In genomic region chr10:28497313-28498126, GRCh38 we compare ENCODE assay signal across 23 cellular contexts.
"Had no signal": no experiment of that assay in that cellular context is flagged by ENCODE, and none has a peak within 500 bp of the region (broad histone marks: within the 10 kb centered on the region; RNA-seq: fewer than 3 reads in every experiment).

No MANE protein-coding gene starts in this region.

- DNase-seq: activated CD4-positive, alpha-beta T cell treated with anti-CD3 and anti-CD28 coated beads for 48 hours; activated CD4-positive, alpha-beta T cell treated with anti-CD3 and anti-CD28 coated beads, Interleukin-2, amount 50 U/mL, for 4 hours; activated CD4-positive, CD25-positive, alpha-beta regulatory T cell treated with anti-CD3 and anti-CD28 coated beads, Interleukin-2, amount 50 U/mL, for 72 hours; activated CD8-positive, alpha-beta memory T cell treated with anti-CD3 and anti-CD28 coated beads, Interleukin-2, amount 50 U/mL, for 48 hours; activated CD8-positive, alpha-beta T cell treated with anti-CD3 and anti-CD28 coated beads, Interleukin-2, amount 10 ng/mL, durations not matched to agents 7 days and 5 days; activated effector memory CD4-positive, alpha-beta T cell treated with Interleukin-2 at 50 U/mL for 16 hours; activated naive CD4-positive, alpha-beta T cell treated with Interleukin-2 at 50 U/mL for 16 hours; activated naive CD8-positive, alpha-beta T cell treated with anti-CD3 and anti-CD28 coated beads, Interleukin-2, amount 10 ng/mL, durations not matched to agents 7 days and 5 days; activated T-cell treated with anti-CD3 and anti-CD28 coated beads, Interleukin-2, amount 50 U/mL, for 1 hour; adrenal gland; anterior cingulate cortex; Karpas-422; MM.1S; NCI-H1105; NCI-H1436; NCI-H1694 treated with DMSO at 0.1 percent for 48 hours; NCI-H2029 treated with DMSO at 0.1 percent for 48 hours; NCI-H524; SHP77 treated with DMSO at 0.1 percent for 48 hours had no signal

- H3K27ac ChIP-seq: adrenal gland, breast epithelium had no signal

- H3K36me3 ChIP-seq: adrenal gland, breast epithelium had no signal

- H3K9me3 Mint-ChIP-seq: activated naive CD8-positive, alpha-beta T cell treated with anti-CD3 and anti-CD28 coated beads, Interleukin-2, amount 10 ng/mL, durations not matched to agents 7 days and 5 days; T-helper 1 cell treated with Interleukin-12 subunit alpha and Interleukin-12 subunit beta and Interleukin-4 antibody, amounts not matched to agents 30 μg/mL and 1 μg/mL, for 36 hours had no signal

- ATAC-seq: activated CD8-positive, alpha-beta T cell treated with anti-CD3 and anti-CD28 coated beads, Interleukin-2, amount 10 ng/mL, durations not matched to agents 7 days and 5 days; PC-3; WTC11 had no signal

- H3K27ac Mint-ChIP-seq: activated CD8-positive, alpha-beta T cell treated with anti-CD3 and anti-CD28 coated beads, Interleukin-2, amount 10 ng/mL, durations not matched to agents 7 days and 5 days; activated naive CD8-positive, alpha-beta T cell treated with anti-CD3 and anti-CD28 coated beads, Interleukin-2, amount 10 ng/mL, durations not matched to agents 7 days and 5 days; T-helper 1 cell treated with Interleukin-12 subunit alpha and Interleukin-12 subunit beta and Interleukin-4 antibody, amounts not matched to agents 30 μg/mL and 1 μg/mL, for 36 hours; WTC11 had no signal

- H3K27me3 Mint-ChIP-seq: activated naive CD8-positive, alpha-beta T cell treated with anti-CD3 and anti-CD28 coated beads, Interleukin-2, amount 10 ng/mL, durations not matched to agents 7 days and 5 days had no signal

- H3K27me3 ChIP-seq: adrenal gland, breast epithelium had no signal

- H3K4me3 Mint-ChIP-seq: activated CD8-positive, alpha-beta T cell treated with anti-CD3 and anti-CD28 coated beads, Interleukin-2, amount 10 ng/mL, durations not matched to agents 7 days and 5 days; activated naive CD8-positive, alpha-beta T cell treated with anti-CD3 and anti-CD28 coated beads, Interleukin-2, amount 10 ng/mL, durations not matched to agents 7 days and 5 days; T-helper 1 cell treated with Interleukin-12 subunit alpha and Interleukin-12 subunit beta and Interleukin-4 antibody, amounts not matched to agents 30 μg/mL and 1 μg/mL, for 36 hours; WTC11 had no signal

- H3K4me1 ChIP-seq: adrenal gland had no signal

- H3K9me3 ChIP-seq: adrenal gland, breast epithelium had no signal

- H3K36me3 Mint-ChIP-seq: activated naive CD8-positive, alpha-beta T cell treated with anti-CD3 and anti-CD28 coated beads, Interleukin-2, amount 10 ng/mL, durations not matched to agents 7 days and 5 days had no signal

- H3K4me3 ChIP-seq: adrenal gland, breast epithelium had no signal
